In the genomic region with DNA sequence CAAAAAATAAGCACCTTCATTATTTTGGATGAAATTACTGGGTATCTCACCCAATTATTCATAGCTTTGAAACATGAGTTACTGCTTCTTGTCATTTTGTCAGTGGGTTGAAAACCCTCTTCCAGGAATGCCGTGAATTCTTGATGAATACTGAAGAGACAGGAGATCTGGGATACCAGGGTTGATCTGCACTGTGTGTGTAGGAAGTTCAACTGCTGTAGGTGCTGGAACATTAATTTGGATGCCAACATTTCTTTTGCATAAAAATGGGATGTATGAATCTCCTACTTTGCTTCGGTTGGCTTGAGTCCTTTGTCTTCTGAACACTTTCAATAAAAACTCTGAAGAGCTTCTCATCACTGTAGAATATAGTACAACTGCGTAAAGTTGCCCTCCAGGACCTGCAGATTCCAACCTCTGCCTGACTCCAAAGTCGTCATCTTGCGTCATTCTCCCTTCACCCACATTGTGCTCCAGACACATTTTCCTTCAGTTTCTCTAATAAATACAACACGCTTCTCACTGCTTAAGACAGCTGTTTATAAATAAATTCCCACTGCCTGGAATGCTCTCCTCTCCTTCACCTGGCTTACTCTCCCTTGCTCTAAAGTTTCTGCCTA, we compare ENCODE assay signal across 23 cellular contexts.
DNase-seq lines count a peak whose midpoint lies in the region; ATAC-seq, FAIRE-seq and TF ChIP-seq lines count a peak whose summit lies in the region.
"Had no signal": no experiment of that assay in that cellular context is flagged by ENCODE, and none has a peak within 500 bp of the region (broad histone marks: within the 10 kb centered on the region; RNA-seq: fewer than 3 reads in every experiment).

No MANE protein-coding gene starts in this region.

- no peak for TF ChIP-seq RAD21 in HepG2 (CRISPR knock-in tag; IDR thresholded peaks at IDR 0.05)

- no peak for TF ChIP-seq CTCF in HepG2 (CRISPR knock-in tag; IDR thresholded peaks at IDR 0.05)
- no peak for TF ChIP-seq CTCF in right lobe of liver (IDR thresholded peaks at IDR 0.05)
- TF ChIP-seq CTCF in cardiac fibroblast (IDR thresholded peaks at IDR 0.05; ENCODE audit: low read depth, low read length) = no peak
- no peak for TF ChIP-seq CTCF in GM20000 (IDR thresholded peaks at IDR 0.05; ENCODE audit: extremely low read depth, missing control alignments)

- intact Hi-C loops in HepG2 (cut with micrococcal nuclease; ENCODE audit: unreplicated experiment) = loop anchor here (5.0 kb wide), 1 partner anchor 36 kb away; no protein-coding TSS in a partner anchor
- intact Hi-C loops in right lobe of liver (cut with DNase I) = no loop called here

- H3K9me3 ChIP-seq in HepG2 (ENCODE audit: low read length) (no peaks in the 10 kb centered on the region), right lobe of liver (no peaks in the 10 kb centered on the region)
- H3K9me3 ChIP-seq: BLaER1 treated with 17β-estradiol and CSF1 and Interleukin-3, amounts not matched to agents 10 nM and 100 nM; neutrophil; psoas muscle; tibial nerve had no signal

- H3K27ac ChIP-seq in HepG2 (ENCODE audit: extremely low read length, insufficient read depth, low read length) (no peak overlapping the region), right lobe of liver (no peak overlapping the region), mesendoderm (ENCODE audit: low read depth, low read length) (no peak overlapping the region)
- H3K27ac ChIP-seq: neutrophil, psoas muscle, RWPE1 had no signal

- no TSS peak for BruUV-seq in HepG2 (replicated peaks; lab: Mats Ljungman, UMichigan)

- no peak for DNase-seq in HepG2 (ENCODE audit: low spot score)
- no peak for DNase-seq in right lobe of liver
- DNase-seq in cardiac fibroblast (ENCODE audit: low read depth in 2 of 2) = peak; percentile 31 to 75
- DNase-seq in mesendoderm = no peak
- DNase-seq in NCI-H2029 treated with DMSO at 0.1 percent for 48 hours (lab: John Stamatoyannopoulos, UW) = no peak
- DNase-seq in GM20000 (ENCODE audit: low spot score) = no peak
- DNase-seq: activated CD4-positive, alpha-beta T cell treated with anti-CD3 and anti-CD28 coated beads for 1 hour; activated CD8-positive, alpha-beta T cell treated with anti-CD3 and anti-CD28 coated beads for 36 hours; activated effector memory CD4-positive, alpha-beta T cell treated with Interleukin-2 at 50 U/mL for 16 hours; activated naive CD8-positive, alpha-beta T cell treated with anti-CD3 and anti-CD28 coated beads for 36 hours; effector memory CD4-positive, alpha-beta T cell; foreskin melanocyte; HCEC 1CT; naive B cell; NCI-H510A had no signal

- no peak for TF ChIP-seq POLR2A in HepG2 (IDR thresholded peaks at IDR 0.05; ENCODE audit: insufficient read depth in 1 of 2, low read depth in 2 of 2, low read length in 2 of 2)
- TF ChIP-seq POLR2A in right lobe of liver (IDR thresholded peaks at IDR 0.05) = no peak

- no peak overlapping the region for H3K9ac ChIP-seq in HepG2 (ENCODE audit: insufficient read depth, low read depth, low read length)
- H3K9ac ChIP-seq in mesendoderm (ENCODE audit: low read length) = no peak overlapping the region
- H3K9ac ChIP-seq: BLaER1 treated with 17β-estradiol and CSF1 and Interleukin-3, amounts not matched to agents 10 nM and 100 nM had no signal

- no peak overlapping the region for H2AK5ac ChIP-seq in mesendoderm (ENCODE audit: low read length)

- no peak overlapping the region for H3K4me2 ChIP-seq in HepG2 (ENCODE audit: low read depth, low read length)
- no peak overlapping the region for H3K4me2 ChIP-seq in mesendoderm (ENCODE audit: low read length)

- H3K18ac ChIP-seq in mesendoderm (ENCODE audit: low read length) = peak overlapping the region; percentile 75

- H3K79me1 ChIP-seq in mesendoderm (ENCODE audit: low read length) = no peaks in the 10 kb centered on the region

- WGBS in HepG2 (ENCODE audit: low lambda C conversion rate) = 95% methylated on average over 6 of the region's 6 CpGs
- WGBS in right lobe of liver (ENCODE audit: insufficient coverage, low coverage, low lambda C conversion rate, missing lambda C conversion rate) = 83% methylated on average over 6 of the region's 6 CpGs
- no CpG with 5 or more reads among the region's 6 CpGs for WGBS in mesendoderm (ENCODE audit: extremely low coverage, insufficient coverage, low lambda C conversion rate)

- CTCF ChIA-PET in HepG2 (lab: Yijun Ruan, JAX; ENCODE audit: low intra/inter-chr PET ratio, low total read pairs) = no interaction called here

- no peaks in the 10 kb centered on the region for H3K27me3 ChIP-seq in HepG2 (ENCODE audit: control insufficient read depth in 1 of 2, insufficient read depth in 2 of 2, low read length in 2 of 2)
- no peaks in the 10 kb centered on the region for H3K27me3 ChIP-seq in right lobe of liver
- no peaks in the 10 kb centered on the region for H3K27me3 ChIP-seq in mesendoderm (ENCODE audit: insufficient read depth, low read length, poor library complexity)
- H3K27me3 ChIP-seq: BLaER1 treated with 17β-estradiol and CSF1 and Interleukin-3, amounts not matched to agents 10 nM and 100 nM; neutrophil; tibial nerve had no signal

- no peak for FAIRE-seq in HepG2 (lab: Jason Lieb, UNC)
- FAIRE-seq: colon had no signal

- POLR2A ChIA-PET in HepG2 (lab: Yijun Ruan, JAX) = no interaction called here

- no peak overlapping the region for H2BK5ac ChIP-seq in mesendoderm (ENCODE audit: low read length)

- H3K56ac ChIP-seq in mesendoderm (ENCODE audit: low read length) = no peak overlapping the region

- H3K4me1 ChIP-seq in HepG2 (ENCODE audit: insufficient read depth, low read length) (peaks cover 60% of the 10 kb centered on the region), right lobe of liver (peaks cover 0 to 11% (median 4%) of the 10 kb centered on the region in 4 donors), mesendoderm (ENCODE audit: control insufficient read depth, low read depth, low read length) (peaks cover 2% of the 10 kb centered on the region)

- H3K79me2 ChIP-seq in HepG2 (ENCODE audit: insufficient read depth, low read length) = no peaks in the 10 kb centered on the region
- H3K79me2 ChIP-seq in mesendoderm (ENCODE audit: control insufficient read depth, insufficient read depth, low read length) = no peaks in the 10 kb centered on the region

- no peak overlapping the region for H4K5ac ChIP-seq in mesendoderm (ENCODE audit: low read length)

- TF ChIP-seq EP300 in HepG2 (IDR thresholded peaks at IDR 0.05; ENCODE audit: low read depth in 2 of 2, low read length in 2 of 2) (no peak), HepG2 (CRISPR knock-in tag; IDR thresholded peaks at IDR 0.05; ENCODE audit: borderline replicate concordance) (no peak)

- no peak overlapping the region for H2BK120ac ChIP-seq in mesendoderm (ENCODE audit: low read depth, low read length)

- H2BK15ac ChIP-seq in mesendoderm (replicated peaks; ENCODE audit: low read depth) = peak overlapping the region; percentile 74

- H3K4ac ChIP-seq in mesendoderm (ENCODE audit: low read depth, low read length) = no peak overlapping the region

- H3K36me3 ChIP-seq in HepG2 (replicated peaks in 1 of 2; ENCODE audit: control insufficient read depth in 1 of 2, insufficient read depth in 2 of 2, low read length in 2 of 2) = no peaks in the 10 kb centered on the region
- H3K36me3 ChIP-seq in right lobe of liver = no peaks in the 10 kb centered on the region
- H3K36me3 ChIP-seq in mesendoderm (ENCODE audit: control insufficient read depth, insufficient read depth, low read length) = no peaks in the 10 kb centered on the region
- H3K36me3 ChIP-seq: BLaER1 treated with 17β-estradiol and CSF1 and Interleukin-3, amounts not matched to agents 10 nM and 100 nM; neutrophil; tibial nerve had no signal

- H3K23ac ChIP-seq in mesendoderm (ENCODE audit: low read length) = no peak overlapping the region

- no peaks in the 10 kb centered on the region for H4K20me1 ChIP-seq in HepG2 (ENCODE audit: insufficient read depth, low read length)
- H4K20me1 ChIP-seq: BLaER1 treated with 17β-estradiol and CSF1 and Interleukin-3, amounts not matched to agents 10 nM and 100 nM had no signal

- H3K4me3 ChIP-seq in HepG2 (replicated peaks in 1 of 3; ENCODE audit: insufficient read depth in 1 of 3, low read depth in 2 of 3, low read length in 3 of 3) = no peak overlapping the region
- no peak overlapping the region for H3K4me3 ChIP-seq in right lobe of liver
- no peak overlapping the region for H3K4me3 ChIP-seq in cardiac fibroblast (replicated peaks in 1 of 2; ENCODE audit: low read depth in 2 of 2, low read length in 2 of 2)
- H3K4me3 ChIP-seq in mesendoderm (ENCODE audit: low read length) = no peak overlapping the region
- H3K4me3 ChIP-seq: BLaER1 treated with 17β-estradiol and CSF1 and Interleukin-3, amounts not matched to agents 10 nM and 100 nM; psoas muscle; tibial nerve had no signal

- ATAC-seq in HepG2 (no peak), right lobe of liver (no peak), HG02759 (IDR thresholded peaks at IDR 0.05; ENCODE audit: unreplicated experiment) (no peak)
- ATAC-seq: activated CD8-positive, alpha-beta T cell treated with anti-CD3 and anti-CD28 coated beads for 36 hours; esophagus mucosa had no signal

- H4K8ac ChIP-seq in mesendoderm (ENCODE audit: low read depth, low read length) = no peak overlapping the region

- no peak overlapping the region for H2AFZ ChIP-seq in HepG2 (ENCODE audit: low read length)

- in situ Hi-C loops in HepG2 (cut with HindIII; ENCODE audit: extremely low pct_ligation_motif_present, low pct_unique_long_range_greater_than_20kb) = no loop called here

TF ChIP-seq in HepG2, 621 proteins besides CTCF, POLR2A, EP300 and RAD21 (continues in another document):
- TF ChIP-seq, protein P1, sequence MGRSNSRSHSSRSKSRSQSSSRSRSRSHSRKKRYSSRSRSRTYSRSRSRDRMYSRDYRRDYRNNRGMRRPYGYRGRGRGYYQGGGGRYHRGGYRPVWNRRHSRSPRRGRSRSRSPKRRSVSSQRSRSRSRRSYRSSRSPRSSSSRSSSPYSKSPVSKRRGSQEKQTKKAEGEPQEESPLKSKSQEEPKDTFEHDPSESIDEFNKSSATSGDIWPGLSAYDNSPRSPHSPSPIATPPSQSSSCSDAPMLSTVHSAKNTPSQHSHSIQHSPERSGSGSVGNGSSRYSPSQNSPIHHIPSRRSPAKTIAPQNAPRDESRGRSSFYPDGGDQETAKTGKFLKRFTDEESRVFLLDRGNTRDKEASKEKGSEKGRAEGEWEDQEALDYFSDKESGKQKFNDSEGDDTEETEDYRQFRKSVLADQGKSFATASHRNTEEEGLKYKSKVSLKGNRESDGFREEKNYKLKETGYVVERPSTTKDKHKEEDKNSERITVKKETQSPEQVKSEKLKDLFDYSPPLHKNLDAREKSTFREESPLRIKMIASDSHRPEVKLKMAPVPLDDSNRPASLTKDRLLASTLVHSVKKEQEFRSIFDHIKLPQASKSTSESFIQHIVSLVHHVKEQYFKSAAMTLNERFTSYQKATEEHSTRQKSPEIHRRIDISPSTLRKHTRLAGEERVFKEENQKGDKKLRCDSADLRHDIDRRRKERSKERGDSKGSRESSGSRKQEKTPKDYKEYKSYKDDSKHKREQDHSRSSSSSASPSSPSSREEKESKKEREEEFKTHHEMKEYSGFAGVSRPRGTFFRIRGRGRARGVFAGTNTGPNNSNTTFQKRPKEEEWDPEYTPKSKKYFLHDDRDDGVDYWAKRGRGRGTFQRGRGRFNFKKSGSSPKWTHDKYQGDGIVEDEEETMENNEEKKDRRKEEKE (IDR thresholded peaks at IDR 0.05) = no peak
- no peak for TF ChIP-seq ZSCAN21 (CRISPR knock-in tag; IDR thresholded peaks at IDR 0.05; ENCODE audit: borderline replicate concordance)

Comparison
In these comparisons a context has a peak if more than half of its experiments do, and no peak if none do; other contexts are left out.
1. DNase-seq: peak in cardiac fibroblast (2 of 2); none in HepG2 (single experiment), right lobe of liver (0 of 3), mesendoderm (single experiment), NCI-H2029 treated with DMSO at 0.1 percent for 48 hours (single experiment) and GM20000 (single experiment).